ENCODE assay signal across 19 cellular contexts in genomic region chr6:105105094-105105493, GRCh38.
DNase-seq lines count a peak whose midpoint lies in the region; ATAC-seq and TF ChIP-seq lines count a peak whose summit lies in the region.
"Had no signal": no experiment of that assay in that cellular context is flagged by ENCODE, and none has a peak within 500 bp of the region (broad histone marks: within the 10 kb centered on the region; RNA-seq: fewer than 3 reads in every experiment).

No MANE protein-coding gene starts in this region.

- TF ChIP-seq CTCF in gastrocnemius medialis (IDR thresholded peaks at IDR 0.05 in 4 of 5, conservative IDR thresholded peaks at IDR 0.05 in 1 of 5) = no peak

- intact Hi-C loops in Right ventricle myocardium superior (cut with DNase I) = no loop called here
- intact Hi-C loops in Right ventricle myocardium inferior (cut with DNase I) = no loop called here
- intact Hi-C loops in gastrocnemius medialis (cut with DNase I; ENCODE audit: low total_unique reads) = no loop called here

- H3K23ac ChIP-seq in neuronal stem cell (ENCODE audit: low read depth, low read length, poor library complexity) = no peak overlapping the region

- H3K9me3 ChIP-seq in neuronal stem cell (replicated peaks in 1 of 2; ENCODE audit: control insufficient read depth in 2 of 2, insufficient read depth in 1 of 2, low read depth in 1 of 2, low read length in 2 of 2) (no peaks in the 10 kb centered on the region), gastrocnemius medialis (no peaks in the 10 kb centered on the region)
- H3K9me3 ChIP-seq: BLaER1 had no signal

- H3K4me1 ChIP-seq in neuronal stem cell (ENCODE audit: control insufficient read depth in 2 of 2, insufficient read depth in 1 of 2, low read depth in 1 of 2, low read length in 2 of 2) = no peaks in the 10 kb centered on the region
- H3K4me1 ChIP-seq in gastrocnemius medialis = peaks cover 35 to 43% of the 10 kb centered on the region in 2 donors
- H3K4me1 ChIP-seq: BLaER1 had no signal

- ATAC-seq in Right ventricle myocardium superior (ENCODE audit: poor library complexity) = peak; percentile 38
- no peak for ATAC-seq in Right ventricle myocardium inferior
- no peak for ATAC-seq in gastrocnemius medialis
- no peak for ATAC-seq in GM21381 (IDR thresholded peaks at IDR 0.05; ENCODE audit: unreplicated experiment)
- ATAC-seq: GM12878, GM23338, HCT116 had no signal

- no peak overlapping the region for H3K4me3 ChIP-seq in neuronal stem cell (ENCODE audit: low read length in 2 of 2)
- no peak overlapping the region for H3K4me3 ChIP-seq in gastrocnemius medialis
- H3K4me3 ChIP-seq: BLaER1, GM12878, GM23338 had no signal

- no peak for TF ChIP-seq POLR2A in gastrocnemius medialis (IDR thresholded peaks at IDR 0.05)

- H3K36me3 ChIP-seq in neuronal stem cell (replicated peaks in 1 of 2; ENCODE audit: control insufficient read depth in 2 of 2, insufficient read depth in 2 of 2, low read length in 2 of 2) (peaks cover 0 to 6% of the 10 kb centered on the region in 2 donors), gastrocnemius medialis (peaks cover 0 to 9% of the 10 kb centered on the region in 2 donors)
- H3K36me3 ChIP-seq: BLaER1 had no signal

- H3K14ac ChIP-seq in neuronal stem cell (ENCODE audit: low read length) = peak overlapping the region; percentile 43

- H3K27me3 ChIP-seq in neuronal stem cell (ENCODE audit: control insufficient read depth in 3 of 3, insufficient read depth in 3 of 3, low read depth in 1 of 3, low read length in 3 of 3) (no peaks in the 10 kb centered on the region), gastrocnemius medialis (no peaks in the 10 kb centered on the region)
- H3K27me3 ChIP-seq: BLaER1 had no signal

- H3K27ac ChIP-seq in neuronal stem cell (replicated peaks; ENCODE audit: low read length) = no peak overlapping the region
- H3K27ac ChIP-seq in gastrocnemius medialis = peak overlapping the region; percentile 58 to 78 (median 74)
- H3K27ac ChIP-seq: 22Rv1, BLaER1, C4-2B had no signal

- H4K8ac ChIP-seq in neuronal stem cell (ENCODE audit: low read depth, low read length) = no peak overlapping the region

- H2AFZ ChIP-seq in neuronal stem cell (ENCODE audit: low read length) = no peak overlapping the region
- H2AFZ ChIP-seq: GM23338 had no signal

- H2BK12ac ChIP-seq in neuronal stem cell (ENCODE audit: low read length) = no peak overlapping the region

- in situ Hi-C loops in gastrocnemius medialis (cut with MboI; ENCODE audit: low sequenced_read_pairs in 4 of 4) = no loop called here

- H2BK120ac ChIP-seq in neuronal stem cell (ENCODE audit: low read depth, low read length) = no peak overlapping the region

- H2BK15ac ChIP-seq in neuronal stem cell (ENCODE audit: low read length) = no peak overlapping the region

- DNase-seq in Right ventricle myocardium superior = no peak
- DNase-seq in Right ventricle myocardium inferior (ENCODE audit: missing footprints) = no peak
- no peak for DNase-seq in neuronal stem cell (ENCODE audit: low spot score)
- DNase-seq in gastrocnemius medialis = peak in 1 of 2 donors; percentile 35
- DNase-seq in mesenteric fat pad (ENCODE audit: low spot score) = no peak
- DNase-seq: CD4-positive, CD25-positive, alpha-beta regulatory T cell; CD8-positive, alpha-beta memory T cell; DMS 273 treated with DMSO at 0.1 percent for 48 hours; DMS79; EL; GDM1; H9 had no signal

- H2AK5ac ChIP-seq in neuronal stem cell (ENCODE audit: low read depth, low read length) = no peak overlapping the region

- no peaks in the 10 kb centered on the region for H3K79me1 ChIP-seq in neuronal stem cell (ENCODE audit: low read depth, low read length)

- WGBS in neuronal stem cell (ENCODE audit: extremely low coverage in 2 of 2, insufficient read length in 2 of 2, insufficient replicate concordance in 1 of 2), 2 donors = no CpG with 5 or more reads among the region's 3 CpGs

- no peak overlapping the region for H3K18ac ChIP-seq in neuronal stem cell (ENCODE audit: low read length)

- no peak overlapping the region for H2BK5ac ChIP-seq in neuronal stem cell (ENCODE audit: low read length)

- no peak overlapping the region for H4K91ac ChIP-seq in neuronal stem cell (ENCODE audit: low read depth, low read length, poor library complexity)

- no peak overlapping the region for H3K4ac ChIP-seq in neuronal stem cell (ENCODE audit: low read length)

- H3K4me2 ChIP-seq in neuronal stem cell (ENCODE audit: insufficient read depth, low read length, poor library complexity, severe bottlenecking) = no peak overlapping the region
- H3K4me2 ChIP-seq: BLaER1, GM23338 had no signal

- peak overlapping the region; percentile 24 for H3K9ac ChIP-seq in neuronal stem cell (ENCODE audit: low read depth, low read length, poor library complexity)
- H3K9ac ChIP-seq: BLaER1 had no signal
